ENCODE assay signal across 13 cellular contexts in genomic region chr5:43245724-43246385, GRCh38. TPM values are rescaled to one million over a fixed set of nuclear protein-coding genes. Genes with fewer than 3 reads are reported as not detected.
DNase-seq lines count a peak whose midpoint lies in the region; ATAC-seq, FAIRE-seq and TF ChIP-seq lines count a peak whose summit lies in the region.
"Had no signal": no experiment of that assay in that cellular context is flagged by ENCODE, and none has a peak within 500 bp of the region (broad histone marks: within the 10 kb centered on the region; RNA-seq: fewer than 3 reads in every experiment).

No MANE protein-coding gene starts in this region.

- intact Hi-C loops in breast epithelium (cut with DNase I; ENCODE audit: low total_unique reads) = no loop called here

- no peak for TF ChIP-seq POLR2A in breast epithelium (IDR thresholded peaks at IDR 0.05)

- H3K27me3 ChIP-seq in Karpas-422 (ENCODE audit: low read length) (no peaks in the 10 kb centered on the region), breast epithelium (no peaks in the 10 kb centered on the region)

- FAIRE-seq in GM18507 (lab: Jason Lieb, UNC) = peak; percentile 76

- H2AFZ ChIP-seq in Karpas-422 (ENCODE audit: low read length) = peak overlapping the region; percentile 66; the same call in 1 of the 2 replicates

- no peak overlapping the region for H3K27ac ChIP-seq in Karpas-422 (ENCODE audit: low read length)
- no peak overlapping the region for H3K27ac ChIP-seq in breast epithelium
- H3K27ac ChIP-seq: skin epidermis had no signal

- no peaks in the 10 kb centered on the region for H3K9me3 ChIP-seq in Karpas-422 (ENCODE audit: low read length)
- no peaks in the 10 kb centered on the region for H3K9me3 ChIP-seq in breast epithelium
- H3K9me3 ChIP-seq: BE2C had no signal

- no peak for TF ChIP-seq CTCF in breast epithelium (IDR thresholded peaks at IDR 0.05)

- no peaks in the 10 kb centered on the region for H3K9me2 ChIP-seq in Karpas-422 (replicated peaks; ENCODE audit: insufficient read depth, low read length)

- H3K4me1 ChIP-seq in Karpas-422 (ENCODE audit: low read length) (peaks cover 38% of the 10 kb centered on the region), breast epithelium (no peaks in the 10 kb centered on the region)
- H3K4me1 ChIP-seq: BE2C had no signal

- ATAC-seq in GM19455 (IDR thresholded peaks at IDR 0.05; ENCODE audit: unreplicated experiment) (peak; percentile 60), HG02885 (IDR thresholded peaks at IDR 0.05; ENCODE audit: poor library complexity, unreplicated experiment) (peak; percentile 65)

- no peaks in the 10 kb centered on the region for H3K79me2 ChIP-seq in Karpas-422 (ENCODE audit: low read length)

- H3K4me2 ChIP-seq in Karpas-422 (ENCODE audit: low read depth, low read length, poor library complexity, severe bottlenecking) = no peak overlapping the region

- no peak overlapping the region for H3K9ac ChIP-seq in Karpas-422 (ENCODE audit: low read length)

- H3K36me3 ChIP-seq in Karpas-422 (ENCODE audit: insufficient read depth, low read length) (no peaks in the 10 kb centered on the region), breast epithelium (no peaks in the 10 kb centered on the region)
- H3K36me3 ChIP-seq: BE2C had no signal

- H3K4me3 ChIP-seq in Karpas-422 (ENCODE audit: low read length) = no peak overlapping the region
- H3K4me3 ChIP-seq in breast epithelium = no peak overlapping the region
- H3K4me3 ChIP-seq: skin epidermis had no signal

- no peak for DNase-seq in GM18507 (ENCODE audit: extremely low spot score, insufficient read length, low read depth)
- DNase-seq in Karpas-422 = peak; percentile 38
- DNase-seq in GM19238 (ENCODE audit: insufficient read length, low spot score) = no peak
- no peak for DNase-seq in iPS-NIHi7 (ENCODE audit: extremely low spot score)
- no peak for DNase-seq in breast epithelium (ENCODE audit: low spot score in 2 of 2)
- no peak for DNase-seq in activated CD4-positive, alpha-beta T cell treated with anti-CD3 and anti-CD28 coated beads, Interleukin-2, amount 50 U/mL, for 4 hours
- DNase-seq: activated naive CD4-positive, alpha-beta T cell treated with anti-CD3 and anti-CD28 coated beads, Interleukin-2, amount 10 ng/mL, durations not matched to agents 7 days and 5 days; BE2C; effector CD8-positive, alpha-beta T cell; NCI-H2171 had no signal

- no peaks in the 10 kb centered on the region for H4K20me1 ChIP-seq in Karpas-422 (ENCODE audit: insufficient read depth, low read depth, low read length)

RNA-seq across cellular contexts. Expression of gene NIM1K, which starts 53.8 kb away (rescaled TPM):
- total RNA-seq in Karpas-422 (2014; rRNA removed; shearing (Covaris generic); ENCODE audit: low replicate concordance) = 9.3 and 10.2 TPM in 2 replicates
- total RNA-seq in breast epithelium = under 1 TPM; 0.29 to 0.48 (median 0.33) TPM
